In the genomic region with DNA sequence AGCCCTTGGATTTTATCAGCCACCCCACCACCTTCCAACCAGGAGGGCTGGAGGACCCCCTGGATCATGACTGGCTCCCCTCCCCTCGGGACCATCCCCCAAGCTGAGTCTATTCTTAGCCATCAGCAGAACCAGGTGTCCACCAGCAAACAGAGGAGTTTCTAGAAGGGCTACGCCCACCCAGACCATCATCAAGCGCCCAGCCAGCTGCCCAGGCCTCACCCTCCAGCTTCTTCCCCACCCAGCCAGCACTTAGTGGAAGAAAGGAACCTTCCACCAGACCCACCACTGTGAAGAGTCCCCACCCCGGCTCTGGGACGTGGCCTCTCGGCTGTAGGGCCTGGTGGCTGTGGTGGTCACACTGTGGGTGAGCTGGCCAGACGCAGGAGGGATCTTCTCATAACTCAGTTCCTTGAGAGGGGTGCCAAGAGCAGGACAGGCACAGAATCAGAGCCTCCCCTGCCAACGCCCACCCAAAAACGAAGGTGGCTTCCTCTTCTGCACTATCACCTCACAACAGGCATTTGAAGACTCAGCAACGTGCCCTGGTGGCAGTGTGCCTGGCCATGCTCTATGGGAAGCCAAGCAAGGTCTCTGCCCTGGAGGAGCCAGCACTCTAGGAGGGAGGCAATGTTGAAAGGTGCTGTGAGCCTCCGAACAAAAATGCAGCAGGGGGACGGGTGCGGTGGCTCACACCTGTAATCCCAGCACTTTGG, we compare ENCODE assay signal across 11 cellular contexts. TPM values are rescaled to one million over a fixed set of nuclear protein-coding genes. Genes with fewer than 3 reads are reported as not detected.
DNase-seq lines count a peak whose midpoint lies in the region; ATAC-seq and TF ChIP-seq lines count a peak whose summit lies in the region.
"Had no signal": no experiment of that assay in that cellular context is flagged by ENCODE, and none has a peak within 500 bp of the region (broad histone marks: within the 10 kb centered on the region; RNA-seq: fewer than 3 reads in every experiment).

No MANE protein-coding gene starts in this region.

- no peak overlapping the region for H3K4me2 ChIP-seq in H9 (ENCODE audit: insufficient read depth, insufficient read length, low read length)
- peak overlapping the region; percentile 71 for H3K4me2 ChIP-seq in smooth muscle cell

- H3K27me3 ChIP-seq in H9 (ENCODE audit: insufficient read depth, low read length) (no peaks in the 10 kb centered on the region), smooth muscle cell (ENCODE audit: low read depth) (no peaks in the 10 kb centered on the region)

- no peak overlapping the region for H3K56ac ChIP-seq in H9 (ENCODE audit: insufficient read length, low read depth, low read length)

- H2AFZ ChIP-seq in H9 (ENCODE audit: low read length) (no peak overlapping the region), smooth muscle cell (ENCODE audit: low read depth) (no peak overlapping the region)

- no peaks in the 10 kb centered on the region for H3K36me3 ChIP-seq in smooth muscle cell (ENCODE audit: low read depth)

- no peak overlapping the region for H3K4me3 ChIP-seq in smooth muscle cell

- ATAC-seq in left lobe of liver (peak; percentile 54), HG03095 (IDR thresholded peaks at IDR 0.05; ENCODE audit: unreplicated experiment) (no peak)
- ATAC-seq: activated CD4-positive, CD25-positive, alpha-beta regulatory T cell treated with anti-CD3 and anti-CD28 coated beads, Interleukin-2, amount 50 U/mL, for 24 hours had no signal

- no peak overlapping the region for H4K5ac ChIP-seq in H9 (ENCODE audit: insufficient read length, low read depth, low read length)

- peaks cover 35% of the 10 kb centered on the region for H3F3A ChIP-seq in smooth muscle cell (ENCODE audit: low read depth)

- no peak overlapping the region for H2BK12ac ChIP-seq in H9 (ENCODE audit: insufficient read length, low read depth, low read length)

- no peak for DNase-seq in H9
- DNase-seq in left lobe of liver (ENCODE audit: low spot score): peak; percentile 57
- no peak for DNase-seq in smooth muscle cell (lab: John Stamatoyannopoulos, UW; ENCODE audit: unreplicated experiment)
- no peak for DNase-seq in dermis blood vessel endothelial cell
- DNase-seq in AG08395 (ENCODE audit: low spot score): no peak
- no peak for DNase-seq in activated CD4-positive, alpha-beta T cell treated with anti-CD3 and anti-CD28 coated beads for 1 hour
- DNase-seq: cortex of kidney, NCI-H2081 had no signal

- no peaks in the 10 kb centered on the region; a peak in 2 of 7 replicates for H3K36me3 Mint-ChIP-seq in H9 (ENCODE audit: insufficient read depth in 1 of 3, low read depth in 3 of 3)

- H3K79me2 ChIP-seq in H9 (ENCODE audit: insufficient read depth, low read length) (no peaks in the 10 kb centered on the region), smooth muscle cell (ENCODE audit: low read depth) (peaks cover 27% of the 10 kb centered on the region)

- peak overlapping the region in 2 of 3 experiments; percentile 14 to 25; a peak in 1 of 7 replicates for H3K27ac Mint-ChIP-seq in H9

- H4K8ac ChIP-seq in H9 (replicated peaks; ENCODE audit: insufficient read length, low read depth, low read length): no peak overlapping the region

- no peak overlapping the region for H2BK15ac ChIP-seq in H9 (ENCODE audit: low read depth, low read length)

- H3K9ac ChIP-seq in H9 (ENCODE audit: extremely low read depth, insufficient read length, low read length) (no peak overlapping the region), smooth muscle cell (ENCODE audit: low read depth) (no peak overlapping the region)

- H3K27ac ChIP-seq in H9 (ENCODE audit: insufficient read length, low read depth, low read length): no peak overlapping the region
- peak overlapping the region; percentile 58 for H3K27ac ChIP-seq in angular gyrus (ENCODE audit: low read depth, low read length)
- H3K27ac ChIP-seq in smooth muscle cell (ENCODE audit: low read depth): peak overlapping the region; percentile 68

- peaks cover 2% of the 10 kb centered on the region for H3K79me1 ChIP-seq in H9 (ENCODE audit: insufficient read depth, low read depth, low read length, poor library complexity, severe bottlenecking)

- H3K27me3 Mint-ChIP-seq in H9 (ENCODE audit: low read depth): no peaks in the 10 kb centered on the region

- no peak overlapping the region for H3T11ph ChIP-seq in H9 (ENCODE audit: low read length)

- H2BK20ac ChIP-seq in H9 (ENCODE audit: low read depth, low read length, poor library complexity, severe bottlenecking): no peak overlapping the region

- no peak overlapping the region for H2BK120ac ChIP-seq in H9 (ENCODE audit: low read depth, low read length, poor library complexity, severe bottlenecking)

- no peak overlapping the region for H4K91ac ChIP-seq in H9 (ENCODE audit: insufficient read length, low read depth, low read length)

- H3K18ac ChIP-seq in H9 (ENCODE audit: insufficient read length, low read depth, low read length): no peak overlapping the region

- H3K9me3 ChIP-seq in H9 (ENCODE audit: control insufficient read depth, low read depth, low read length) (no peaks in the 10 kb centered on the region), smooth muscle cell (replicated peaks; ENCODE audit: low read depth) (no peaks in the 10 kb centered on the region)

- H2BK5ac ChIP-seq in H9 (ENCODE audit: insufficient read length, low read length): no peak overlapping the region

- H3K4me1 Mint-ChIP-seq in H9: peaks cover 29 to 48% of the 10 kb centered on the region in 2 experiments

- H3K4me3 Mint-ChIP-seq in H9: no peak overlapping the region

- no peak overlapping the region for H3K23ac ChIP-seq in H9 (ENCODE audit: insufficient read length, low read depth, low read length)

- no peak overlapping the region for H2AK5ac ChIP-seq in H9 (ENCODE audit: insufficient read length, low read length)

- no peak overlapping the region for H3K14ac ChIP-seq in H9 (ENCODE audit: insufficient read depth, low read length)

- no peaks in the 10 kb centered on the region; a peak in 1 of 5 replicates for H3K9me3 Mint-ChIP-seq in H9

- TF ChIP-seq CTCF in H9 (conservative IDR thresholded peaks at IDR 0.05) (no peak), smooth muscle cell (IDR thresholded peaks at IDR 0.05; ENCODE audit: borderline replicate concordance, insufficient read depth, poor library complexity, severe bottlenecking) (no peak)

- H3K4me1 ChIP-seq in H9 (ENCODE audit: insufficient read depth, low read length) (no peaks in the 10 kb centered on the region; the same call in 1 of the 2 replicates), smooth muscle cell (ENCODE audit: low read depth) (peaks cover 27% of the 10 kb centered on the region)

- peaks cover 3% of the 10 kb centered on the region for H4K20me1 ChIP-seq in H9 (ENCODE audit: control insufficient read depth, insufficient read depth, insufficient read length)
- H4K20me1 ChIP-seq in smooth muscle cell (ENCODE audit: low read depth): peaks cover 100% of the 10 kb centered on the region

- H3K4ac ChIP-seq in H9 (ENCODE audit: low read depth, low read length): no peak overlapping the region

- no CpG with 5 or more reads among the region's 13 CpGs for WGBS in H9 (ENCODE audit: extremely low coverage, insufficient read length, low lambda C conversion rate)
- 66% methylated on average over 13 of the region's 13 CpGs for WGBS in smooth muscle cell (ENCODE audit: low lambda C conversion rate)

- no peaks in the 10 kb centered on the region for H3K23me2 ChIP-seq in H9 (ENCODE audit: insufficient read length, low read depth, low read length, poor library complexity, severe bottlenecking)

RNA-seq across cellular contexts. Expression of gene BIN1, which starts 19.0 kb away (rescaled TPM):
- 30.0 and 32.0 TPM in 2 replicates for total RNA-seq in H9 (2021)
- 28.6 TPM for total RNA-seq in left lobe of liver
- total RNA-seq in smooth muscle cell: 20.0 and 25.4 TPM in 2 replicates
- polyA plus RNA-seq in smooth muscle cell: 31.9 and 32.4 TPM in 2 replicates
- total RNA-seq in dermis blood vessel endothelial cell: 34.4 and 49.0 TPM in 2 replicates
